ENCODE assay signal across 1 cellular context in the genomic region with DNA sequence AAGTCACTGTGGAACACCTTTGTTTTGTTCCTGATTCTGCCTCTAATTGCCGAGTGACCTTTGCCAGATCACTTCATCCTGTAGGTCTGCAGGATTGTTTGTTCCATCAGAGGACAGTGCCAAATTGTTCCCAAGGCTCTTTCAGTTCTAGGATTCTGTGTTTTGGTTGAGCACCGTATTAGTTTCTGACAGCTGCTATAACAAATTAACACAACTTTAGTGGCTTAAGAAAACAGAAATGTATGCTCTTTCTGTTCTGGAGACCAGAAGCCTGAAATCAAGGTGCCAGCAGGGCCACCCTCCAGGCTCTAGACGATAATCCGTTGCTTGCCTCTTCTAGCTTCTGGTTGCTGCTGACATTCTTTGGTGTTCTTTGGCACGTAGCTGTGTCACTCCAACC.
TF ChIP-seq lines count a peak whose summit lies in the region.

No MANE protein-coding gene starts in this region.

TF ChIP-seq in HepG2, 621 proteins besides CTCF, POLR2A, EP300 and RAD21:
- TF ChIP-seq FOXO4 (CRISPR knock-in tag; conservative IDR thresholded peaks at IDR 0.05): 0 out of 2 replicates have a peak, but pooled peaks have one; percentile 63
- TF ChIP-seq, protein P1, sequence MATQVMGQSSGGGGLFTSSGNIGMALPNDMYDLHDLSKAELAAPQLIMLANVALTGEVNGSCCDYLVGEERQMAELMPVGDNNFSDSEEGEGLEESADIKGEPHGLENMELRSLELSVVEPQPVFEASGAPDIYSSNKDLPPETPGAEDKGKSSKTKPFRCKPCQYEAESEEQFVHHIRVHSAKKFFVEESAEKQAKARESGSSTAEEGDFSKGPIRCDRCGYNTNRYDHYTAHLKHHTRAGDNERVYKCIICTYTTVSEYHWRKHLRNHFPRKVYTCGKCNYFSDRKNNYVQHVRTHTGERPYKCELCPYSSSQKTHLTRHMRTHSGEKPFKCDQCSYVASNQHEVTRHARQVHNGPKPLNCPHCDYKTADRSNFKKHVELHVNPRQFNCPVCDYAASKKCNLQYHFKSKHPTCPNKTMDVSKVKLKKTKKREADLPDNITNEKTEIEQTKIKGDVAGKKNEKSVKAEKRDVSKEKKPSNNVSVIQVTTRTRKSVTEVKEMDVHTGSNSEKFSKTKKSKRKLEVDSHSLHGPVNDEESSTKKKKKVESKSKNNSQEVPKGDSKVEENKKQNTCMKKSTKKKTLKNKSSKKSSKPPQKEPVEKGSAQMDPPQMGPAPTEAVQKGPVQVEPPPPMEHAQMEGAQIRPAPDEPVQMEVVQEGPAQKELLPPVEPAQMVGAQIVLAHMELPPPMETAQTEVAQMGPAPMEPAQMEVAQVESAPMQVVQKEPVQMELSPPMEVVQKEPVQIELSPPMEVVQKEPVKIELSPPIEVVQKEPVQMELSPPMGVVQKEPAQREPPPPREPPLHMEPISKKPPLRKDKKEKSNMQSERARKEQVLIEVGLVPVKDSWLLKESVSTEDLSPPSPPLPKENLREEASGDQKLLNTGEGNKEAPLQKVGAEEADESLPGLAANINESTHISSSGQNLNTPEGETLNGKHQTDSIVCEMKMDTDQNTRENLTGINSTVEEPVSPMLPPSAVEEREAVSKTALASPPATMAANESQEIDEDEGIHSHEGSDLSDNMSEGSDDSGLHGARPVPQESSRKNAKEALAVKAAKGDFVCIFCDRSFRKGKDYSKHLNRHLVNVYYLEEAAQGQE (IDR thresholded peaks at IDR 0.05; ENCODE audit: borderline replicate concordance in 1 of 2, low read depth in 1 of 2, low read length in 2 of 2): no peak
- TF ChIP-seq, protein P2, sequence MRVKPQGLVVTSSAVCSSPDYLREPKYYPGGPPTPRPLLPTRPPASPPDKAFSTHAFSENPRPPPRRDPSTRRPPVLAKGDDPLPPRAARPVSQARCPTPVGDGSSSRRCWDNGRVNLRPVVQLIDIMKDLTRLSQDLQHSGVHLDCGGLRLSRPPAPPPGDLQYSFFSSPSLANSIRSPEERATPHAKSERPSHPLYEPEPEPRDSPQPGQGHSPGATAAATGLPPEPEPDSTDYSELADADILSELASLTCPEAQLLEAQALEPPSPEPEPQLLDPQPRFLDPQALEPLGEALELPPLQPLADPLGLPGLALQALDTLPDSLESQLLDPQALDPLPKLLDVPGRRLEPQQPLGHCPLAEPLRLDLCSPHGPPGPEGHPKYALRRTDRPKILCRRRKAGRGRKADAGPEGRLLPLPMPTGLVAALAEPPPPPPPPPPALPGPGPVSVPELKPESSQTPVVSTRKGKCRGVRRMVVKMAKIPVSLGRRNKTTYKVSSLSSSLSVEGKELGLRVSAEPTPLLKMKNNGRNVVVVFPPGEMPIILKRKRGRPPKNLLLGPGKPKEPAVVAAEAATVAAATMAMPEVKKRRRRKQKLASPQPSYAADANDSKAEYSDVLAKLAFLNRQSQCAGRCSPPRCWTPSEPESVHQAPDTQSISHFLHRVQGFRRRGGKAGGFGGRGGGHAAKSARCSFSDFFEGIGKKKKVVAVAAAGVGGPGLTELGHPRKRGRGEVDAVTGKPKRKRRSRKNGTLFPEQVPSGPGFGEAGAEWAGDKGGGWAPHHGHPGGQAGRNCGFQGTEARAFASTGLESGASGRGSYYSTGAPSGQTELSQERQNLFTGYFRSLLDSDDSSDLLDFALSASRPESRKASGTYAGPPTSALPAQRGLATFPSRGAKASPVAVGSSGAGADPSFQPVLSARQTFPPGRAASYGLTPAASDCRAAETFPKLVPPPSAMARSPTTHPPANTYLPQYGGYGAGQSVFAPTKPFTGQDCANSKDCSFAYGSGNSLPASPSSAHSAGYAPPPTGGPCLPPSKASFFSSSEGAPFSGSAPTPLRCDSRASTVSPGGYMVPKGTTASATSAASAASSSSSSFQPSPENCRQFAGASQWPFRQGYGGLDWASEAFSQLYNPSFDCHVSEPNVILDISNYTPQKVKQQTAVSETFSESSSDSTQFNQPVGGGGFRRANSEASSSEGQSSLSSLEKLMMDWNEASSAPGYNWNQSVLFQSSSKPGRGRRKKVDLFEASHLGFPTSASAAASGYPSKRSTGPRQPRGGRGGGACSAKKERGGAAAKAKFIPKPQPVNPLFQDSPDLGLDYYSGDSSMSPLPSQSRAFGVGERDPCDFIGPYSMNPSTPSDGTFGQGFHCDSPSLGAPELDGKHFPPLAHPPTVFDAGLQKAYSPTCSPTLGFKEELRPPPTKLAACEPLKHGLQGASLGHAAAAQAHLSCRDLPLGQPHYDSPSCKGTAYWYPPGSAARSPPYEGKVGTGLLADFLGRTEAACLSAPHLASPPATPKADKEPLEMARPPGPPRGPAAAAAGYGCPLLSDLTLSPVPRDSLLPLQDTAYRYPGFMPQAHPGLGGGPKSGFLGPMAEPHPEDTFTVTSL (CRISPR knock-in tag; IDR thresholded peaks at IDR 0.05; ENCODE audit: borderline replicate concordance): no peak
- no peak for TF ChIP-seq ZNF510 (CRISPR knock-in tag; IDR thresholded peaks at IDR 0.05; ENCODE audit: low read depth)
- no peak for TF ChIP-seq ZNF335 (CRISPR knock-in tag; IDR thresholded peaks at IDR 0.05)
- TF ChIP-seq MTA1 (CRISPR knock-in tag; IDR thresholded peaks at IDR 0.05; ENCODE audit: borderline replicate concordance): no peak
- TF ChIP-seq RBFOX2 (IDR thresholded peaks at IDR 0.05; ENCODE audit: low read depth, low read length): no peak
- peak; percentile 99 for TF ChIP-seq ZNF12 (CRISPR knock-in tag; IDR thresholded peaks at IDR 0.05)
- no peak for TF ChIP-seq NCOA2 (CRISPR knock-in tag; IDR thresholded peaks at IDR 0.05)
- no peak for TF ChIP-seq FOXA3 (CRISPR knock-in tag; IDR thresholded peaks at IDR 0.05)
